ENCODE assay signal across 8 cellular contexts in genomic region chrX:16870861-16871584, GRCh38. TPM values are rescaled to one million over a fixed set of nuclear protein-coding genes. Genes with fewer than 3 reads are reported as not detected.
DNase-seq lines count a peak whose midpoint lies in the region; ATAC-seq and TF ChIP-seq lines count a peak whose summit lies in the region.

No MANE protein-coding gene starts in this region.

- no peaks in the 10 kb centered on the region for H3K9me3 Mint-ChIP-seq in activated CD8-positive, alpha-beta memory T cell treated with anti-CD3 and anti-CD28 coated beads, Interleukin-2, amount 10 ng/mL, durations not matched to agents 7 days and 5 days (ENCODE audit: low read depth)

- peaks cover 8% of the 10 kb centered on the region for H3K27me3 Mint-ChIP-seq in activated CD8-positive, alpha-beta memory T cell treated with anti-CD3 and anti-CD28 coated beads, Interleukin-2, amount 10 ng/mL, durations not matched to agents 7 days and 5 days

- H2AFZ ChIP-seq in Loucy (ENCODE audit: low read length) (peak overlapping the region; percentile 88), osteoblast (ENCODE audit: low read length) (peak overlapping the region; percentile 97)

- H3K27ac Mint-ChIP-seq in activated CD8-positive, alpha-beta memory T cell treated with anti-CD3 and anti-CD28 coated beads, Interleukin-2, amount 10 ng/mL, durations not matched to agents 7 days and 5 days: peak overlapping the region; percentile 89

- H3K4me1 Mint-ChIP-seq in activated CD8-positive, alpha-beta memory T cell treated with anti-CD3 and anti-CD28 coated beads, Interleukin-2, amount 10 ng/mL, durations not matched to agents 7 days and 5 days: peaks cover 33% of the 10 kb centered on the region

- peak overlapping the region; percentile 74 for H3K4me2 ChIP-seq in Loucy (ENCODE audit: low read depth, low read length, poor library complexity, severe bottlenecking)
- peak overlapping the region; percentile 95 for H3K4me2 ChIP-seq in osteoblast (ENCODE audit: insufficient read depth, low read length)

- peaks cover 18% of the 10 kb centered on the region for H3K36me3 Mint-ChIP-seq in activated CD8-positive, alpha-beta memory T cell treated with anti-CD3 and anti-CD28 coated beads, Interleukin-2, amount 10 ng/mL, durations not matched to agents 7 days and 5 days

- peaks cover 34% of the 10 kb centered on the region for H3K79me2 ChIP-seq in Loucy (ENCODE audit: insufficient read depth, low read length)
- H3K79me2 ChIP-seq in osteoblast (ENCODE audit: insufficient read depth, low read length): peaks cover 34% of the 10 kb centered on the region

- peak overlapping the region; percentile 78 for H3K9ac ChIP-seq in Loucy (ENCODE audit: low read depth, low read length, poor library complexity, severe bottlenecking)

- peaks cover 7% of the 10 kb centered on the region for H3K4me1 ChIP-seq in Loucy (ENCODE audit: insufficient read depth, low read length, poor library complexity, severe bottlenecking)
- peaks cover 0 to 44% (median 9%) of the 10 kb centered on the region in 3 donors for H3K4me1 ChIP-seq in gastroesophageal sphincter
- peaks cover 19% of the 10 kb centered on the region for H3K4me1 ChIP-seq in osteoblast (ENCODE audit: insufficient read depth, low read length)

- H3K27ac ChIP-seq in gastroesophageal sphincter: peak overlapping the region; percentile 81 to 95 (median 89)
- peak overlapping the region; percentile 70 for H3K27ac ChIP-seq in osteoblast (ENCODE audit: low read depth, low read length)

- H3K9me2 ChIP-seq in Loucy (replicated peaks; ENCODE audit: low read depth, low read length): no peaks in the 10 kb centered on the region

- WGBS in gastroesophageal sphincter (ENCODE audit: low coverage in 1 of 2), 2 donors: 48% methylated on average over 5 of the region's 35 CpGs; no CpG with 5 or more reads in 1 of the 2 donors

- H3K27me3 ChIP-seq in BJ (ENCODE audit: control insufficient read depth, insufficient read depth, low read length) (no peaks in the 10 kb centered on the region), Loucy (ENCODE audit: insufficient read depth, low read length, poor library complexity, severe bottlenecking) (no peaks in the 10 kb centered on the region), gastroesophageal sphincter (no peaks in the 10 kb centered on the region), osteoblast (ENCODE audit: insufficient read depth, low read length) (peaks cover 40% of the 10 kb centered on the region)

- CTCF ChIA-PET in BJ (lab: Yijun Ruan, JAX): interaction anchor here (1.0 to 1.9 kb wide), 2 partner anchors 11 to 14 kb away, joined by 3 to 9 read pairs; no protein-coding TSS in a partner anchor
- CTCF ChIA-PET in activated CD8-positive, alpha-beta memory T cell treated with anti-CD3 and anti-CD28 coated beads, Interleukin-2, amount 10 ng/mL, durations not matched to agents 7 days and 5 days (lab: Charles Lee): interaction anchor here (1.7 kb wide), 1 partner anchor 11 kb away, joined by 10 read pairs; no protein-coding TSS in a partner anchor

- ATAC-seq in GM19438 (IDR thresholded peaks at IDR 0.05; ENCODE audit: low read depth, unreplicated experiment) (peak; percentile 15), gastroesophageal sphincter (no peak), GM18517 (IDR thresholded peaks at IDR 0.05; ENCODE audit: unreplicated experiment) (no peak)
- no peak for ATAC-seq in activated CD8-positive, alpha-beta memory T cell treated with anti-CD3 and anti-CD28 coated beads, Interleukin-2, amount 10 ng/mL, durations not matched to agents 7 days and 5 days

- no peaks in the 10 kb centered on the region for H3K9me3 ChIP-seq in Loucy (ENCODE audit: insufficient read depth, low read depth, low read length)
- H3K9me3 ChIP-seq in gastroesophageal sphincter: no peaks in the 10 kb centered on the region
- H3K9me3 ChIP-seq in osteoblast (ENCODE audit: low read depth, low read length): no peaks in the 10 kb centered on the region

- TF ChIP-seq CTCF in BJ (IDR thresholded peaks at IDR 0.05; ENCODE audit: insufficient read depth, low read depth, low read length) (no peak), Loucy (conservative IDR thresholded peaks at IDR 0.05; ENCODE audit: low read length) (no peak), gastroesophageal sphincter (IDR thresholded peaks at IDR 0.05) (no peak), osteoblast (IDR thresholded peaks at IDR 0.05; ENCODE audit: extremely low read depth, low read depth, low read length) (no peak)

- no peak for TF ChIP-seq EP300 in gastroesophageal sphincter (IDR thresholded peaks at IDR 0.05)

- H3F3A ChIP-seq in Loucy (ENCODE audit: low read depth): no peaks in the 10 kb centered on the region

- peak overlapping the region; percentile 69 for H3K4me3 Mint-ChIP-seq in activated CD8-positive, alpha-beta memory T cell treated with anti-CD3 and anti-CD28 coated beads, Interleukin-2, amount 10 ng/mL, durations not matched to agents 7 days and 5 days

- peak overlapping the region; percentile 39 for H3K4me3 ChIP-seq in BJ (ENCODE audit: low read depth, low read length)
- H3K4me3 ChIP-seq in Loucy (ENCODE audit: low read length, poor library complexity, severe bottlenecking): peak overlapping the region; percentile 83
- H3K4me3 ChIP-seq in gastroesophageal sphincter: peak overlapping the region; percentile 70 to 73
- H3K4me3 ChIP-seq in osteoblast (ENCODE audit: insufficient read depth, low read length): peak overlapping the region; percentile 78

- H3K36me3 ChIP-seq in BJ (ENCODE audit: control insufficient read depth, insufficient read depth, low read length) (no peaks in the 10 kb centered on the region), Loucy (ENCODE audit: insufficient read depth, low read length) (0 out of 2 replicates have a peak, but pooled peaks cover 4% of the 10 kb centered on the region), gastroesophageal sphincter (no peaks in the 10 kb centered on the region), osteoblast (ENCODE audit: insufficient read depth, low read length) (no peaks in the 10 kb centered on the region)

- DNase-seq in BJ (ENCODE audit: low read depth) (no peak), osteoblast (ENCODE audit: insufficient read length, low spot score, missing footprints) (no peak), SW 1271 (lab: John Stamatoyannopoulos, UW) (no peak)
- peak; percentile 41 for DNase-seq in activated CD8-positive, alpha-beta memory T cell treated with anti-CD3 and anti-CD28 coated beads, Interleukin-2, amount 10 ng/mL, durations not matched to agents 7 days and 5 days

- POLR2A ChIA-PET in BJ (lab: Charles Lee): no interaction called here

- no peak for TF ChIP-seq POLR2A in gastroesophageal sphincter (IDR thresholded peaks at IDR 0.05)

- H4K20me1 ChIP-seq in Loucy (ENCODE audit: insufficient read depth, low read length, poor library complexity, severe bottlenecking) (peaks cover 30% of the 10 kb centered on the region), osteoblast (ENCODE audit: insufficient read depth, low read length) (peaks cover 20% of the 10 kb centered on the region)

RNA-seq across cellular contexts. Expression of gene RBBP7, which starts 0.9 kb away (rescaled TPM):
- polyA plus RNA-seq in BJ (2011; rRNA removed): 118 and 123 TPM in 2 replicates
- 47.9 and 65.0 TPM in 2 replicates for polyA minus RNA-seq in BJ (2011; rRNA and poly(A)+ RNA removed)
- total RNA-seq in activated CD8-positive, alpha-beta memory T cell treated with anti-CD3 and anti-CD28 coated beads, Interleukin-2, amount 10 ng/mL, durations not matched to agents 7 days and 5 days: 100 to 1,000 TPM; 178 to 193 TPM
- total RNA-seq in gastroesophageal sphincter (100 to 1,000 TPM; 112 to 233 (median 119) TPM), osteoblast (69.8 and 87.5 TPM in 2 replicates)
